1 cellular context compared by ENCODE assay signal in genomic region chr3:157089455-157090221, GRCh38.
TF ChIP-seq lines count a peak whose summit lies in the region.

No MANE protein-coding gene starts in this region.

TF ChIP-seq in K562, 482 proteins besides CTCF, POLR2A, EP300 and RAD21 (continued from another document and continues in another):
- peak; percentile 44; the same call in 1 of the 2 replicates for TF ChIP-seq ZNF592 (IDR thresholded peaks at IDR 0.05)
- TF ChIP-seq ARHGAP35 (IDR thresholded peaks at IDR 0.05; ENCODE audit: partially characterized antibody) = no peak
- no peak for TF ChIP-seq ZNF609 (CRISPR knock-in tag; IDR thresholded peaks at IDR 0.05; ENCODE audit: borderline replicate concordance)
- no peak for TF ChIP-seq NR2C1 (IDR thresholded peaks at IDR 0.05)
- TF ChIP-seq NR2C1 (tag; IDR thresholded peaks at IDR 0.05) = no peak; the same call in 1 of the 2 replicates
- TF ChIP-seq ZNF766 (CRISPR knock-in tag; conservative IDR thresholded peaks at IDR 0.05) = 0 out of 2 replicates have a peak, but pooled peaks have one; percentile 5
- no peak for TF ChIP-seq E2F3 (CRISPR knock-in tag; IDR thresholded peaks at IDR 0.05)
- no peak; the same call in 1 of the 2 replicates for TF ChIP-seq RNF2 (IDR thresholded peaks at IDR 0.05)
- peak; percentile 51; the same call in 1 of the 2 replicates for TF ChIP-seq CREB5 (CRISPR knock-in tag; IDR thresholded peaks at IDR 0.05)
- TF ChIP-seq CHD7 (IDR thresholded peaks at IDR 0.05; ENCODE audit: low read depth, low read length) = no peak
- TF ChIP-seq EP400 (IDR thresholded peaks at IDR 0.05) = peak; percentile 52; the same call in 1 of the 2 replicates
- no peak for TF ChIP-seq POLR2G (IDR thresholded peaks at IDR 0.05; ENCODE audit: low read depth, low read length)
- peak; percentile 74 for TF ChIP-seq ETV1 (tag; conservative IDR thresholded peaks at IDR 0.05; ENCODE audit: low read depth)
- no peak for TF ChIP-seq CTBP1 (IDR thresholded peaks at IDR 0.05; ENCODE audit: borderline replicate concordance)
- no peak for TF ChIP-seq SAFB (IDR thresholded peaks at IDR 0.05; ENCODE audit: borderline replicate concordance, low read depth, low read length)
- TF ChIP-seq SMAD3 (CRISPR knock-in tag; conservative IDR thresholded peaks at IDR 0.05) = no peak
- TF ChIP-seq E2F6 (IDR thresholded peaks at IDR 0.05; ENCODE audit: borderline replicate concordance in 1 of 2, extremely low read depth in 1 of 2, insufficient read depth in 1 of 2, insufficient read length in 1 of 2, low read depth in 1 of 2, low read length in 1 of 2, poor library complexity in 1 of 2, severe bottlenecking in 1 of 2) = peak; percentile 57 to 70
- TF ChIP-seq MEF2D (tag; conservative IDR thresholded peaks at IDR 0.05; ENCODE audit: low read depth) = peak; percentile 40; the same call in 1 of the 2 replicates
- TF ChIP-seq EGR1 (conservative IDR thresholded peaks at IDR 0.05) = peak; percentile 27
- peak; percentile 12; the same call in 1 of the 2 replicates for TF ChIP-seq L3MBTL2 (IDR thresholded peaks at IDR 0.05)
- TF ChIP-seq KLF6 (CRISPR knock-in tag; IDR thresholded peaks at IDR 0.05; ENCODE audit: borderline replicate concordance) = peak; percentile 5; the same call in 1 of the 2 replicates
- TF ChIP-seq NFRKB (IDR thresholded peaks at IDR 0.05; ENCODE audit: low read depth) = peak; percentile 66
- TF ChIP-seq RBBP5 (IDR thresholded peaks at IDR 0.05; ENCODE audit: borderline replicate concordance, insufficient read depth, low read length, poor library complexity, severe bottlenecking) = peak; percentile 31
- peak; percentile 30 for TF ChIP-seq TEAD4 (IDR thresholded peaks at IDR 0.05; ENCODE audit: low read length)
- TF ChIP-seq TEAD4 (CRISPR knock-in tag; IDR thresholded peaks at IDR 0.05; ENCODE audit: borderline replicate concordance) = no peak
- TF ChIP-seq HMBOX1 (IDR thresholded peaks at IDR 0.05) = peak; percentile 97
- no peak for TF ChIP-seq ZNF586 (CRISPR knock-in tag; conservative IDR thresholded peaks at IDR 0.05)
- TF ChIP-seq HNRNPH1 (optimal IDR thresholded peaks at IDR 0.05; ENCODE audit: low read depth, low read length) = no peak
- TF ChIP-seq MAFK (IDR thresholded peaks at IDR 0.05; ENCODE audit: low read length) = no peak
- TF ChIP-seq PPARD (CRISPR knock-in tag; IDR thresholded peaks at IDR 0.05) = no peak
- TF ChIP-seq GTF2F1 (IDR thresholded peaks at IDR 0.05; ENCODE audit: low read depth, low read length) = no peak
- TF ChIP-seq ELF1 (tag; IDR thresholded peaks at IDR 0.05) = peak; percentile 78
- no peak for TF ChIP-seq MIER1 (IDR thresholded peaks at IDR 0.05; ENCODE audit: low read depth)
- peak; percentile 71 for TF ChIP-seq CBFA2T3 (IDR thresholded peaks at IDR 0.05)
